18 cellular contexts compared by ENCODE assay signal in the genomic region with DNA sequence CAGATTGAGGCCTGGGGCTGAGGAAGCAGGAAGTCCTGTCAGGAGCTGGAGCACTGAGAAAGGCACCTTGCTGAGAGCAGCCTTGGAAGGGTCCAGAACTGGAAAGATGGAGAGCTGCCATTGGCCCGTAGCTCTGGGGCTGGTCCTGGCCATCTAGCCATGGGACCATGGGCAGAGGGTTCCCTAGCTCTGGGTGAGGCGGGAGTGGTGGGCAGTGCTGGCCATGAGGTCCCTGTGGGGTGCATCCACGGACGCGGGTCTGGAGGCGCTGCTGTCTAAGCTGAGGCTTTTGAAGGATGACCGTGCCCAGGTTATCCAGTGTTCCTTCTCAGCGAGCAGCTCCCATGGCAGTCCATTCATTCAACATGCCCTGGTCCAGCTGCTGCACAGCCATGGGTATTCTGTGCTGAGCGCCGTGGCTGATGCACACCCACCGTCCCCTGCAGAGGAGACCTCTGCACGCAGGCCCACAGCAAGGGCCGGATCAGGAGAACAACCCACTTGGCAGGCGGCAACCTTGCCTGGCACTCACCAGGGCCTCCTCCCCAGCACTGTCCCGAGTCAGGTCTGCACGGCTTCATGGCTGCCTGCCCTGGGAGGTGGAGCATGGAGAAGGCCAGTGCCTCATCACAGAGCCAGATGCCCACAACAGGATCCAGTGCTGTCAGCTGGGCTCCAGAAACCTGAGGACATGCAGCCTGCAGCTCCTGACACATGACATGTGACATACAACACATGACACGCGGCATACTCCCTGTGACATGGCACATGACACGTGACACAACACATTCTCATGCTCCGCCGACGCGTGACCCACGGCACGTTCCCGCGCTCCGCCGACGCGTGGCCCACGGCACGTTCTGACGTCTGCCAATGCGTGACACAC.
DNase-seq lines count a peak whose midpoint lies in the region; ATAC-seq and TF ChIP-seq lines count a peak whose summit lies in the region.
"Had no signal": no experiment of that assay in that cellular context is flagged by ENCODE, and none has a peak within 500 bp of the region (broad histone marks: within the 10 kb centered on the region; RNA-seq: fewer than 3 reads in every experiment).

No MANE protein-coding gene starts in this region.

- H3K27me3 Mint-ChIP-seq in T-helper 17 cell: no peaks in the 10 kb centered on the region

- H3K27ac ChIP-seq in gastroesophageal sphincter: no peak overlapping the region
- H3K27ac ChIP-seq: HL-60, SJCRH30 had no signal

- no peak for TF ChIP-seq CTCF in gastroesophageal sphincter (IDR thresholded peaks at IDR 0.05)

- no peak for TF ChIP-seq POLR2A in gastroesophageal sphincter (IDR thresholded peaks at IDR 0.05)

- peaks cover 0 to 56% of the 10 kb centered on the region in 2 donors for H3K36me3 ChIP-seq in gastroesophageal sphincter
- H3K36me3 ChIP-seq: HAP-1, SJCRH30 had no signal

- DNase-seq in T-helper 17 cell (no peak), kidney glomerular epithelial cell (lab: John Stamatoyannopoulos, UW) (peak; percentile 3), sciatic nerve (ENCODE audit: low spot score) (peak; percentile 53), NCI-H748 (lab: John Stamatoyannopoulos, UW; ENCODE audit: unreplicated experiment) (no peak)
- DNase-seq in activated naive CD4-positive, alpha-beta T cell treated with anti-CD3 and anti-CD28 coated beads, Interleukin-2, amount 50 U/mL, for 72 hours (ENCODE audit: low spot score in 2 of 2): no peak
- DNase-seq: DMS 273 treated with DMSO at 0.1 percent for 48 hours, NCI-H1436, NCI-H2029, NCI-H2171, NCI-H446 treated with DMSO at 0.1 percent for 48 hours, NCI-H748 treated with DMSO at 0.1 percent for 48 hours, OCI-M1, SJCRH30 had no signal

- H3K27me3 ChIP-seq in gastroesophageal sphincter: no peaks in the 10 kb centered on the region
- H3K27me3 ChIP-seq: SJCRH30 had no signal

- TF ChIP-seq EP300 in gastroesophageal sphincter (IDR thresholded peaks at IDR 0.05): no peak

- no peak overlapping the region for H3K4me3 ChIP-seq in gastroesophageal sphincter
- H3K4me3 ChIP-seq: HAP-1, SJCRH30 had no signal

- peak overlapping the region; percentile 82 for H3K27ac Mint-ChIP-seq in T-helper 17 cell
- no peak overlapping the region for H3K27ac Mint-ChIP-seq in activated naive CD4-positive, alpha-beta T cell treated with anti-CD3 and anti-CD28 coated beads, Interleukin-2, amount 50 U/mL, for 72 hours

- H3K4me1 ChIP-seq in gastroesophageal sphincter: peaks cover 0 to 41% (median 6%) of the 10 kb centered on the region in 3 donors
- H3K4me1 ChIP-seq: HAP-1 had no signal

- H3K9me3 Mint-ChIP-seq in activated naive CD4-positive, alpha-beta T cell treated with anti-CD3 and anti-CD28 coated beads, Interleukin-2, amount 50 U/mL, for 72 hours: no peaks in the 10 kb centered on the region

- H3K4me1 Mint-ChIP-seq in T-helper 17 cell: peaks cover 4% of the 10 kb centered on the region
- H3K4me1 Mint-ChIP-seq: CD14-positive monocyte had no signal

- H3K4me3 Mint-ChIP-seq in T-helper 17 cell: no peak overlapping the region
- H3K4me3 Mint-ChIP-seq: CD14-positive monocyte had no signal

- WGBS in gastroesophageal sphincter (ENCODE audit: low coverage in 1 of 2), 2 donors: 83 to 96% methylated on average over 13 to 15 of the region's 35 CpGs

- no peak for ATAC-seq in T-helper 17 cell
- ATAC-seq in gastroesophageal sphincter: peak; percentile 54
- no peak for ATAC-seq in sciatic nerve
- no peak for ATAC-seq in HG02852 (IDR thresholded peaks at IDR 0.05; ENCODE audit: unreplicated experiment)
- ATAC-seq in activated naive CD4-positive, alpha-beta T cell treated with anti-CD3 and anti-CD28 coated beads, Interleukin-2, amount 50 U/mL, for 72 hours: no peak

- H3K36me3 Mint-ChIP-seq in T-helper 17 cell (ENCODE audit: low read depth): peaks cover 5% of the 10 kb centered on the region
- H3K36me3 Mint-ChIP-seq in activated naive CD4-positive, alpha-beta T cell treated with anti-CD3 and anti-CD28 coated beads, Interleukin-2, amount 50 U/mL, for 72 hours: no peaks in the 10 kb centered on the region

- intact Hi-C loops in sciatic nerve (cut with DNase I): no loop called here

- H3K9me3 ChIP-seq in T-helper 17 cell (ENCODE audit: control insufficient read depth, low read length, poor library complexity, severe bottlenecking) (no peaks in the 10 kb centered on the region), gastroesophageal sphincter (no peaks in the 10 kb centered on the region)
- H3K9me3 ChIP-seq: HAP-1, SJCRH30 had no signal

Comparison
In these comparisons a context has a peak if more than half of its experiments do, and no peak if none do; other contexts are left out.
1. DNase-seq: peak in kidney glomerular epithelial cell (single experiment) and sciatic nerve (single experiment); none in T-helper 17 cell (0 of 3), NCI-H748 (single experiment) and activated naive CD4-positive, alpha-beta T cell treated with anti-CD3 and anti-CD28 coated beads, Interleukin-2, amount 50 U/mL, for 72 hours (0 of 2).